In genomic region chr3:44950273-44950672, GRCh38 we compare ENCODE assay signal across 22 cellular contexts. TPM values are rescaled to one million over a fixed set of nuclear protein-coding genes. Genes with fewer than 3 reads are reported as not detected.
DNase-seq lines count a peak whose midpoint lies in the region; ATAC-seq lines count a peak whose summit lies in the region.
"Had no signal": no experiment of that assay in that cellular context is flagged by ENCODE, and none has a peak within 500 bp of the region (broad histone marks: within the 10 kb centered on the region; RNA-seq: fewer than 3 reads in every experiment).

No MANE protein-coding gene starts in this region.

- intact Hi-C loops in posterior cingulate gyrus (cut with DNase I): no loop called here

- H3K9me3 Mint-ChIP-seq in immature natural killer cell: no peaks in the 10 kb centered on the region
- no peaks in the 10 kb centered on the region for H3K9me3 Mint-ChIP-seq in stimulated activated naive B cell treated with anti-CD40 and anti-IgM and Interleukin-4, amounts not matched to agents 10 μg/mL and 1 μg/mL and 100 μg/mL, for 72 hours
- H3K9me3 Mint-ChIP-seq: activated naive CD8-positive, alpha-beta T cell treated with anti-CD3 and anti-CD28 coated beads for 36 hours; stimulated activated naive CD8-positive, alpha-beta T cell treated with anti-CD3 and anti-CD28 coated beads, Interleukin-15, Interleukin-2, amounts not matched to agents 100 ng/mL and 50 ng/mL, for 24 hours had no signal

- DNase-seq in SK-N-MC (ENCODE audit: low read depth, low spot score) (peak; percentile 70), iPS-NIHi11 (ENCODE audit: low spot score) (peak; percentile 57), posterior cingulate gyrus (no peak), immature natural killer cell (no peak), H4 (ENCODE audit: low spot score) (no peak)
- DNase-seq in stimulated activated naive B cell treated with anti-CD40 and anti-IgM and Interleukin-4, amounts not matched to agents 10 μg/mL and 1 μg/mL and 100 μg/mL, for 72 hours: no peak
- DNase-seq: activated CD4-positive, alpha-beta T cell treated with anti-CD3 and anti-CD28 coated beads, Interleukin-2, amount 50 U/mL, for 48 hours; activated CD8-positive, alpha-beta memory T cell treated with anti-CD3 and anti-CD28 coated beads, Interleukin-2, amount 50 U/mL, for 4 hours; activated naive CD8-positive, alpha-beta T cell treated with anti-CD3 and anti-CD28 coated beads for 36 hours; HCEC 1CT; left ventricle myocardium superior; occipital lobe; SJCRH30; T-helper 1 cell had no signal

- peak overlapping the region in 9 of 11 experiments; percentile 32 to 68 (median 57); a peak in 17 of 22 replicates for H3K4me2 ChIP-seq in BLaER1 treated with 17β-estradiol and CSF1 and Interleukin-3, amounts not matched to agents 10 nM and 100 nM
- H3K4me2 ChIP-seq: KMS-11 had no signal

- no peak overlapping the region for H3K4me3 ChIP-seq in BLaER1 treated with 17β-estradiol and CSF1 and Interleukin-3, amounts not matched to agents 10 nM and 100 nM
- H3K4me3 ChIP-seq in HUES64 (ENCODE audit: low read length) (no peak overlapping the region), SK-N-MC (peak overlapping the region; percentile 42)
- H3K4me3 ChIP-seq: ascending aorta, cardiac muscle cell, coronary artery, SJCRH30 had no signal

- ATAC-seq in stimulated activated naive B cell treated with anti-CD40 and anti-IgM and Interleukin-4, amounts not matched to agents 10 μg/mL and 1 μg/mL and 100 μg/mL, for 72 hours (replicated peaks): no peak
- ATAC-seq: left ventricle myocardium superior had no signal

- H3K27me3 ChIP-seq in BLaER1 treated with 17β-estradiol and CSF1 and Interleukin-3, amounts not matched to agents 10 nM and 100 nM: no peaks in the 10 kb centered on the region
- H3K27me3 ChIP-seq in HUES64 (ENCODE audit: insufficient read depth, low read length): no peaks in the 10 kb centered on the region
- H3K27me3 ChIP-seq: ascending aorta, cardiac muscle cell, SJCRH30 had no signal

- H3K4me1 ChIP-seq in BLaER1 treated with 17β-estradiol and CSF1 and Interleukin-3, amounts not matched to agents 10 nM and 100 nM: peaks cover 17 to 55% (median 38%) of the 10 kb centered on the region in 10 experiments
- peaks cover 9% of the 10 kb centered on the region for H3K4me1 ChIP-seq in HUES64 (ENCODE audit: insufficient read depth, low read length)
- H3K4me1 ChIP-seq: ascending aorta, SJCRH30 had no signal

- H3K4me1 Mint-ChIP-seq in immature natural killer cell: peaks cover 29 to 64% of the 10 kb centered on the region in 2 donors
- peaks cover 25 to 33% of the 10 kb centered on the region in 2 donors for H3K4me1 Mint-ChIP-seq in stimulated activated naive B cell treated with anti-CD40 and anti-IgM and Interleukin-4, amounts not matched to agents 10 μg/mL and 1 μg/mL and 100 μg/mL, for 72 hours

- H3K36me3 Mint-ChIP-seq in immature natural killer cell: no peaks in the 10 kb centered on the region
- H3K36me3 Mint-ChIP-seq in stimulated activated naive B cell treated with anti-CD40 and anti-IgM and Interleukin-4, amounts not matched to agents 10 μg/mL and 1 μg/mL and 100 μg/mL, for 72 hours: peaks cover 22 to 44% of the 10 kb centered on the region in 2 donors

- 80% methylated on average over 2 of the region's 2 CpGs for WGBS in HUES64

- no peaks in the 10 kb centered on the region for H3K9me3 ChIP-seq in BLaER1 treated with 17β-estradiol and CSF1 and Interleukin-3, amounts not matched to agents 10 nM and 100 nM (replicated peaks in 1 of 11)
- H3K9me3 ChIP-seq in HUES64 (ENCODE audit: insufficient read depth, low read depth, low read length): no peaks in the 10 kb centered on the region
- no peaks in the 10 kb centered on the region for H3K9me3 ChIP-seq in SK-N-MC (ENCODE audit: low read depth, low read length)
- H3K9me3 ChIP-seq: ascending aorta, SJCRH30 had no signal

- H3K36me3 ChIP-seq in BLaER1 treated with 17β-estradiol and CSF1 and Interleukin-3, amounts not matched to agents 10 nM and 100 nM: peaks cover 41 to 82% (median 65%) of the 10 kb centered on the region in 11 experiments
- peaks cover 10% of the 10 kb centered on the region; the same call in 1 of the 2 replicates for H3K36me3 ChIP-seq in HUES64 (ENCODE audit: insufficient read depth, low read length)
- no peaks in the 10 kb centered on the region for H3K36me3 ChIP-seq in SK-N-MC (ENCODE audit: insufficient read depth, low read length)
- H3K36me3 ChIP-seq: cardiac muscle cell, SJCRH30 had no signal

- H3K9ac ChIP-seq in BLaER1 treated with 17β-estradiol and CSF1 and Interleukin-3, amounts not matched to agents 10 nM and 100 nM: 0 out of 22 replicates have a peak overlapping the region, but pooled peaks of 2 of the 11 experiments have one; percentile 2 to 14
- H3K9ac ChIP-seq in HUES64 (ENCODE audit: low read depth, low read length) (no peak overlapping the region), SK-N-MC (ENCODE audit: insufficient read length) (no peak overlapping the region)
- H3K9ac ChIP-seq: KMS-11 had no signal

- peak overlapping the region in 1 of 6 donors; percentile 6 for H3K27ac Mint-ChIP-seq in immature natural killer cell
- H3K27ac Mint-ChIP-seq in stimulated activated naive B cell treated with anti-CD40 and anti-IgM and Interleukin-4, amounts not matched to agents 10 μg/mL and 1 μg/mL and 100 μg/mL, for 72 hours: no peak overlapping the region
- H3K27ac Mint-ChIP-seq: activated naive CD8-positive, alpha-beta T cell treated with anti-CD3 and anti-CD28 coated beads for 36 hours; B cell; stimulated activated naive CD8-positive, alpha-beta T cell treated with anti-CD3 and anti-CD28 coated beads, Interleukin-15, Interleukin-2, amounts not matched to agents 100 ng/mL and 50 ng/mL, for 24 hours had no signal

- H3K27me3 Mint-ChIP-seq in immature natural killer cell (ENCODE audit: low read depth in 3 of 3): peaks cover 0 to 1% (median 0%) of the 10 kb centered on the region in 3 donors
- no peaks in the 10 kb centered on the region for H3K27me3 Mint-ChIP-seq in stimulated activated naive B cell treated with anti-CD40 and anti-IgM and Interleukin-4, amounts not matched to agents 10 μg/mL and 1 μg/mL and 100 μg/mL, for 72 hours
- H3K27me3 Mint-ChIP-seq: activated naive CD8-positive, alpha-beta T cell treated with anti-CD3 and anti-CD28 coated beads for 36 hours; B cell; stimulated activated naive CD8-positive, alpha-beta T cell treated with anti-CD3 and anti-CD28 coated beads, Interleukin-15, Interleukin-2, amounts not matched to agents 100 ng/mL and 50 ng/mL, for 24 hours had no signal

- H4K20me1 ChIP-seq in BLaER1 treated with 17β-estradiol and CSF1 and Interleukin-3, amounts not matched to agents 10 nM and 100 nM: peaks cover 19 to 100% (median 79%) of the 10 kb centered on the region in 11 experiments; a peak in 21 of 22 replicates

- H3K4me3 Mint-ChIP-seq in immature natural killer cell: no peak overlapping the region
- H3K4me3 Mint-ChIP-seq in stimulated activated naive B cell treated with anti-CD40 and anti-IgM and Interleukin-4, amounts not matched to agents 10 μg/mL and 1 μg/mL and 100 μg/mL, for 72 hours: no peak overlapping the region
- H3K4me3 Mint-ChIP-seq: activated naive CD8-positive, alpha-beta T cell treated with anti-CD3 and anti-CD28 coated beads for 36 hours; B cell; stimulated activated naive CD8-positive, alpha-beta T cell treated with anti-CD3 and anti-CD28 coated beads, Interleukin-15, Interleukin-2, amounts not matched to agents 100 ng/mL and 50 ng/mL, for 24 hours had no signal

- no peak overlapping the region for H3K27ac ChIP-seq in BLaER1 treated with 17β-estradiol and CSF1 and Interleukin-3, amounts not matched to agents 10 nM and 100 nM
- peak overlapping the region; percentile 53; the same call in 1 of the 2 replicates for H3K27ac ChIP-seq in HUES64 (ENCODE audit: low read depth, low read length)
- peak overlapping the region; percentile 94 for H3K27ac ChIP-seq in SK-N-MC
- H3K27ac ChIP-seq: ascending aorta, cardiac muscle cell, coronary artery, KMS-11, SJCRH30 had no signal

RNA-seq across cellular contexts. Expression of gene ZDHHC3, which starts 25.7 kb away (rescaled TPM):
- 44.6 TPM for polyA plus RNA-seq in HUES64 (2013, experiment 1 of 2)
- 47.0 TPM for polyA plus RNA-seq in HUES64 (2013, experiment 2 of 2)
- polyA plus RNA-seq in immature natural killer cell: 10 to 100 TPM; 43.5 to 65.3 (median 46.9) TPM
- 30.1 and 46.8 TPM in 2 replicates for total RNA-seq in H4 (2014; rRNA removed; shearing (Covaris generic))

RNA-seq across cellular contexts. Expression of gene EXOSC7, which starts 25.8 kb away (rescaled TPM):
- 61.3 TPM for polyA plus RNA-seq in HUES64 (2013, experiment 1 of 2)
- polyA plus RNA-seq in HUES64 (2013, experiment 2 of 2): 67.0 TPM
- 10 to 100 TPM; 35.0 to 73.2 (median 52.2) TPM for polyA plus RNA-seq in immature natural killer cell
- total RNA-seq in H4 (2014; rRNA removed; shearing (Covaris generic)): 49.9 and 58.8 TPM in 2 replicates

Comparison
In these comparisons a context has a peak if more than half of its experiments do, and no peak if none do; other contexts are left out.
1. H3K27ac ChIP-seq: peak in HUES64 (single experiment) and SK-N-MC (single experiment); none in BLaER1 treated with 17β-estradiol and CSF1 and Interleukin-3, amounts not matched to agents 10 nM and 100 nM (0 of 11).
2. DNase-seq: peak in SK-N-MC (single experiment) and iPS-NIHi11 (single experiment); none in posterior cingulate gyrus (0 of 10), immature natural killer cell (0 of 3), H4 (single experiment) and stimulated activated naive B cell treated with anti-CD40 and anti-IgM and Interleukin-4, amounts not matched to agents 10 μg/mL and 1 μg/mL and 100 μg/mL, for 72 hours (single experiment).